In the genomic region with DNA sequence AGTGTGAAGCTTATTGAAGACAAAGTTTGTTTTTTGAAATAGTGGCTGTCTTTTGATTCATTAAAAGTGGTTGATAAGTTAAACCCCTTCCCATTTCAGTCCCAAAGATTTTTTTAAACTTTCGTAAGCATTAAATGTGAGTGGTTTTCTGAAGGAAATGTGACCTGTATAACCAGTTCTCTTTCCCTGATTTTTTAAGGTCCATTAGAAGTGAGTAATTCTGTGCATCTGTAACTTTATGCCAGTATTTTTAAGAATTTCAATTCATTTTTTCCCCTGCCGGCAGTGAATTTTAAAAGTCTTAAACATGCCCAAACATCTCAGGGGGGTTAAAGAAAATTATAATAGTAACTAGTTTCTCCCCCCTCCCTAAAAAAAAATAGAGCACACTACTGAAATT, we compare ENCODE assay signal across 15 cellular contexts.
DNase-seq lines count a peak whose midpoint lies in the region; ATAC-seq and TF ChIP-seq lines count a peak whose summit lies in the region.
"Had no signal": no experiment of that assay in that cellular context is flagged by ENCODE, and none has a peak within 500 bp of the region (broad histone marks: within the 10 kb centered on the region; RNA-seq: fewer than 3 reads in every experiment).

No MANE protein-coding gene starts in this region.

- H3K56ac ChIP-seq in H9 (ENCODE audit: insufficient read length, low read depth, low read length), result no peak overlapping the region

- H3K27ac ChIP-seq in H9 (ENCODE audit: insufficient read length, low read depth, low read length) (no peak overlapping the region), PC-9 (peak overlapping the region; percentile 7; the same call in 1 of the 2 replicates)
- H3K27ac ChIP-seq: BLaER1, GM23248 had no signal

- H3K79me2 ChIP-seq in H9 (ENCODE audit: insufficient read depth, low read length) (no peaks in the 10 kb centered on the region), PC-9 (ENCODE audit: low read depth) (no peaks in the 10 kb centered on the region)

- H3K79me1 ChIP-seq in H9 (ENCODE audit: insufficient read depth, low read depth, low read length, poor library complexity, severe bottlenecking), result no peaks in the 10 kb centered on the region

- no peak overlapping the region for H2AFZ ChIP-seq in H9 (ENCODE audit: low read length)
- H2AFZ ChIP-seq in PC-9, result no peak overlapping the region
- H2AFZ ChIP-seq: GM23248 had no signal

- no peaks in the 10 kb centered on the region; the same call in 1 of the 2 replicates for H3F3A ChIP-seq in PC-9 (ENCODE audit: insufficient read depth, low read depth)

- H3K27me3 ChIP-seq in H9 (ENCODE audit: insufficient read depth, low read length), result no peaks in the 10 kb centered on the region
- H3K27me3 ChIP-seq in PC-9 (ENCODE audit: insufficient read depth, low read depth), result no peaks in the 10 kb centered on the region
- H3K27me3 ChIP-seq: BLaER1 had no signal

- intact Hi-C loops in PC-9 (cut with micrococcal nuclease; ENCODE audit: unreplicated experiment), result no loop called here
- intact Hi-C loops in left ventricle myocardium superior (cut with micrococcal nuclease), result no loop called here

- no peaks in the 10 kb centered on the region for H3K9me2 ChIP-seq in PC-9 (ENCODE audit: insufficient read depth)

- no peak overlapping the region for H2BK12ac ChIP-seq in H9 (ENCODE audit: insufficient read length, low read depth, low read length)

- H3K4me3 ChIP-seq in PC-9 (peak overlapping the region; percentile 12; the same call in 1 of the 2 replicates), epithelial cell of esophagus (ENCODE audit: low read length) (no peak overlapping the region)
- H3K4me3 ChIP-seq: BLaER1, GM23248 had no signal

- H4K8ac ChIP-seq in H9 (replicated peaks; ENCODE audit: insufficient read length, low read depth, low read length), result no peak overlapping the region

- no peak for ATAC-seq in left ventricle myocardium superior

- H3K14ac ChIP-seq in H9 (ENCODE audit: insufficient read depth, low read length), result no peak overlapping the region

- H3K23me2 ChIP-seq in H9 (ENCODE audit: insufficient read length, low read depth, low read length, poor library complexity, severe bottlenecking), result no peaks in the 10 kb centered on the region

- DNase-seq in H9, result no peak
- peak in 1 of 2 experiments; percentile 67 for DNase-seq in PC-9
- DNase-seq in epithelial cell of esophagus (ENCODE audit: low read depth), result peak; percentile 27
- no peak for DNase-seq in neural crest cell (ENCODE audit: low read depth, low spot score)
- no peak for DNase-seq in NOMO-1 (lab: John Stamatoyannopoulos, UW; ENCODE audit: unreplicated experiment in 2 of 2)
- no peak for DNase-seq in HT-29 (ENCODE audit: low spot score)
- DNase-seq in left ventricle myocardium superior, result no peak
- DNase-seq in superior temporal gyrus (ENCODE audit: extremely low spot score), result no peak
- DNase-seq: 8988T; AML-193; CD4-positive, CD25-positive, alpha-beta regulatory T cell; DMS53; GM23248; IMR-90 had no signal

- H3K4me1 ChIP-seq in H9 (ENCODE audit: insufficient read depth, low read length) (peaks cover 5% of the 10 kb centered on the region; the same call in 1 of the 2 replicates), PC-9 (replicated peaks; ENCODE audit: insufficient read depth) (peaks cover 34% of the 10 kb centered on the region)
- H3K4me1 ChIP-seq: BLaER1 had no signal

- CTCF ChIA-PET in PC-9 (lab: Charles Lee), result no interaction called here

- no peaks in the 10 kb centered on the region for H4K20me1 ChIP-seq in H9 (ENCODE audit: control insufficient read depth, insufficient read depth, insufficient read length)
- H4K20me1 ChIP-seq in PC-9 (ENCODE audit: insufficient read depth), result no peaks in the 10 kb centered on the region
- H4K20me1 ChIP-seq: BLaER1 had no signal

- BruUV-seq in PC-9 (replicated peaks; lab: Mats Ljungman, UMichigan), result no TSS peak

- H3K18ac ChIP-seq in H9 (ENCODE audit: insufficient read length, low read depth, low read length), result no peak overlapping the region

- H3K9ac ChIP-seq in H9 (ENCODE audit: extremely low read depth, insufficient read length, low read length), result no peak overlapping the region
- H3K9ac ChIP-seq: BLaER1, GM23248 had no signal

- H3K23ac ChIP-seq in H9 (ENCODE audit: insufficient read length, low read depth, low read length), result no peak overlapping the region

- H3K9me3 Mint-ChIP-seq in H9 (peaks cover 23 to 26% of the 10 kb centered on the region in 2 experiments), neural crest cell (peaks cover 12% of the 10 kb centered on the region)

- H3K4ac ChIP-seq in H9 (ENCODE audit: low read depth, low read length), result no peak overlapping the region

- POLR2A ChIA-PET in PC-9 (lab: Charles Lee; ENCODE audit: unreplicated experiment), result no interaction called here

- H4K91ac ChIP-seq in H9 (ENCODE audit: insufficient read length, low read depth, low read length), result no peak overlapping the region

- no peak overlapping the region for H4K5ac ChIP-seq in H9 (ENCODE audit: insufficient read length, low read depth, low read length)

- no peak overlapping the region for H2AK5ac ChIP-seq in H9 (ENCODE audit: insufficient read length, low read length)

- no peak overlapping the region for H3K4me2 ChIP-seq in H9 (ENCODE audit: insufficient read depth, insufficient read length, low read length)
- H3K4me2 ChIP-seq in PC-9, result peak overlapping the region; percentile 52
- H3K4me2 ChIP-seq: BLaER1 had no signal

- no peak overlapping the region for H2BK5ac ChIP-seq in H9 (ENCODE audit: insufficient read length, low read length)

- no peak overlapping the region for H2BK120ac ChIP-seq in H9 (ENCODE audit: low read depth, low read length, poor library complexity, severe bottlenecking)

- H3K4me3 Mint-ChIP-seq in H9 (0 out of 5 replicates have a peak overlapping the region, but pooled peaks of 1 of the 2 experiments have one; percentile 16), neural crest cell (peak overlapping the region; percentile 72)
- H3K4me3 Mint-ChIP-seq: CD4-positive, CD25-positive, alpha-beta regulatory T cell had no signal

- H3K4me1 Mint-ChIP-seq in H9, result peaks cover 58 to 59% of the 10 kb centered on the region in 2 experiments
- peaks cover 64% of the 10 kb centered on the region for H3K4me1 Mint-ChIP-seq in neural crest cell
- H3K4me1 Mint-ChIP-seq: CD4-positive, CD25-positive, alpha-beta regulatory T cell had no signal

- H3K27ac Mint-ChIP-seq in H9 (peak overlapping the region in 2 of 3 experiments; percentile 84 to 86; a peak in 4 of 7 replicates), neural crest cell (ENCODE audit: unreplicated experiment) (peak overlapping the region; percentile 89)
- H3K27ac Mint-ChIP-seq: CD4-positive, CD25-positive, alpha-beta regulatory T cell had no signal

- H3K9me3 ChIP-seq in H9 (ENCODE audit: control insufficient read depth, low read depth, low read length) (no peaks in the 10 kb centered on the region), PC-9 (ENCODE audit: insufficient read depth, low read depth) (0 out of 2 replicates have a peak, but pooled peaks cover 19% of the 10 kb centered on the region)
- H3K9me3 ChIP-seq: BLaER1 had no signal

- no CpG with 5 or more reads among the region's 2 CpGs for WGBS in H9 (ENCODE audit: extremely low coverage, insufficient read length, low lambda C conversion rate)

- H3K27me3 Mint-ChIP-seq in H9 (ENCODE audit: low read depth) (peaks cover 2% of the 10 kb centered on the region; the same call in 1 of the 2 replicates), neural crest cell (ENCODE audit: low read depth) (no peaks in the 10 kb centered on the region)
- H3K27me3 Mint-ChIP-seq: CD4-positive, CD25-positive, alpha-beta regulatory T cell had no signal

- TF ChIP-seq CTCF in H9 (conservative IDR thresholded peaks at IDR 0.05) (no peak), PC-9 (conservative IDR thresholded peaks at IDR 0.05) (no peak), epithelial cell of esophagus (IDR thresholded peaks at IDR 0.05; ENCODE audit: insufficient read depth, low read depth, low read length, missing control alignments) (no peak), neural crest cell (conservative IDR thresholded peaks at IDR 0.05) (no peak)

- no peak overlapping the region for H3T11ph ChIP-seq in H9 (ENCODE audit: low read length)

- H2BK15ac ChIP-seq in H9 (ENCODE audit: low read depth, low read length), result no peak overlapping the region

- H3K36me3 Mint-ChIP-seq in H9 (ENCODE audit: insufficient read depth in 1 of 3, low read depth in 3 of 3) (peaks cover 19 to 25% (median 21%) of the 10 kb centered on the region in 3 experiments), neural crest cell (ENCODE audit: low read depth) (peaks cover 13% of the 10 kb centered on the region)
- H3K36me3 Mint-ChIP-seq: CD4-positive, CD25-positive, alpha-beta regulatory T cell had no signal

- no peaks in the 10 kb centered on the region for H3K36me3 ChIP-seq in PC-9 (ENCODE audit: low read depth)
- H3K36me3 ChIP-seq: BLaER1 had no signal

- no peak overlapping the region for H2BK20ac ChIP-seq in H9 (ENCODE audit: low read depth, low read length, poor library complexity, severe bottlenecking)
